12 cellular contexts compared by ENCODE assay signal in the genomic region with DNA sequence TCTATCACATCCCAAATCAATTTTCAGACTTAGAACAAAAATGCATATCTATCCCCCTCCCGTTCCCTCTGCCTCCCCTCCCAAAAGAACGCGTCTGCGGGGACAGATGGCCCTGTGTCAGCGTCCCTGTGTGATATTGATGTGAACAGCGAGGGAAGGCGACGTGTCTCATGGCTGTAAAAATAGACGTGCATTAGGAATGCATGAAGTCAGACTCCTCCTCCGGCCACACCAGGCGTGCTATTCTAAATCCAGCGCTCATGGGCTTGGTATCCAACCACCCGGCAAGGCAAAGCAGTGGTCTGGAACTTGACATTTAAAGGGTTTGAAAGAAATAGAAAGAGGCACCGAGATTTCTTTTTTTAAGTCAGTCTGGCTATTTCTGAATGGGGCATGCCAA.
"Had no signal": no experiment of that assay in that cellular context is flagged by ENCODE, and none has a peak within 500 bp of the region (broad histone marks: within the 10 kb centered on the region; RNA-seq: fewer than 3 reads in every experiment).

No MANE protein-coding gene starts in this region.

- H3K4me3 Mint-ChIP-seq: activated B cell treated with CpG ODN at 0.5 μM for 24 hours, natural killer cell had no signal

- H3K9me3 ChIP-seq: prostate gland had no signal

- H3K27ac Mint-ChIP-seq: activated B cell treated with CpG ODN at 0.5 μM for 24 hours, natural killer cell had no signal

- ATAC-seq: natural killer cell had no signal

- H3K4me3 ChIP-seq: dorsolateral prefrontal cortex, esophagus muscularis mucosa, prostate gland had no signal

- H3K36me3 ChIP-seq: esophagus muscularis mucosa, prostate gland had no signal

- DNase-seq: activated B cell treated with CpG ODN at 0.5 μM for 24 hours; activated CD4-positive, alpha-beta T cell treated with anti-CD3 and anti-CD28 coated beads, Interleukin-2, amount 50 U/mL, for 1 hour; activated naive CD4-positive, alpha-beta T cell treated with anti-CD3 and anti-CD28 coated beads, Interleukin-2, amount 50 U/mL, for 16 hours; activated T-cell treated with anti-CD3 and anti-CD28 coated beads, Interleukin-2, amount 50 U/mL, for 1 hour; dorsolateral prefrontal cortex; kidney; natural killer cell; occipital lobe; stimulated activated CD4-positive, alpha-beta T cell treated with anti-CD3 and anti-CD28 coated beads, Interleukin-4, amount 100 ng/mL, for 4 hours; T-helper 2 cell had no signal

- H3K4me1 Mint-ChIP-seq: activated B cell treated with CpG ODN at 0.5 μM for 24 hours had no signal

- H3K27ac ChIP-seq: dorsolateral prefrontal cortex, esophagus muscularis mucosa, prostate gland had no signal

- H3K4me1 ChIP-seq: esophagus muscularis mucosa had no signal
